In the genomic region with DNA sequence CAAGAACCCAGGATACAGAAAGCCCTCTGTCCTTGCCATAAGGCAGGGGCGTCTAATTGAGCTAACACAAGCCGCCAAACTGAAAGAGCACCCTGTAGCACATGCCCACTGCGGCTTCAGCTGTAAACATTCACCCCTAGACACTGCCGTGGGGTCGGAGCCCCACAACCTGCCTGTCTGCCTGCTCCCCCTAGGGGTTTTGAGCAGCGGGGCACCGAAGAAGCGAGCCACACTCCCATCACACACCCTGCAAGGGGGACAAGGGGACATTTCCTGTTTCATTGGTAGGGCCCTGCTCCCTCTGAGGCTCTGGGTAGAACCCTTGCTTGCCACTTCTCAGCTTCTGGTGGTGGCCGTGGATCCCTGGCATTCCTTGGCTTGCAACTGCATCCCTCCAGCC, we compare ENCODE assay signal across 11 cellular contexts. TPM values are rescaled to one million over a fixed set of nuclear protein-coding genes. Genes with fewer than 3 reads are reported as not detected.
DNase-seq lines count a peak whose midpoint lies in the region; ATAC-seq and TF ChIP-seq lines count a peak whose summit lies in the region.
"Had no signal": no experiment of that assay in that cellular context is flagged by ENCODE, and none has a peak within 500 bp of the region (broad histone marks: within the 10 kb centered on the region; RNA-seq: fewer than 3 reads in every experiment).

No MANE protein-coding gene starts in this region.

- ATAC-seq in HG03095 (IDR thresholded peaks at IDR 0.05; ENCODE audit: unreplicated experiment) (no peak), GM18861 (IDR thresholded peaks at IDR 0.05; ENCODE audit: unreplicated experiment) (no peak)

- H3K36me3 Mint-ChIP-seq in progenitor cell of endocrine pancreas (ENCODE audit: insufficient read depth), result no peaks in the 10 kb centered on the region

- H3K9me3 Mint-ChIP-seq in progenitor cell of endocrine pancreas (ENCODE audit: low read depth), result no peaks in the 10 kb centered on the region
- H3K9me3 Mint-ChIP-seq: activated naive CD4-positive, alpha-beta T cell treated with anti-CD3 and anti-CD28 coated beads for 36 hours had no signal

- no peak overlapping the region for H3K27ac Mint-ChIP-seq in progenitor cell of endocrine pancreas
- H3K27ac Mint-ChIP-seq: activated naive CD4-positive, alpha-beta T cell treated with anti-CD3 and anti-CD28 coated beads for 36 hours had no signal

- peak; percentile 14 for DNase-seq in NCI-H82 (lab: John Stamatoyannopoulos, UW)
- no peak for DNase-seq in NCI-H82 treated with DMSO at 0.1 percent for 48 hours (lab: John Stamatoyannopoulos, UW; ENCODE audit: unreplicated experiment)
- peak; percentile 23 for DNase-seq in NB4 (ENCODE audit: low read depth)
- no peak for DNase-seq in choroid plexus epithelial cell (ENCODE audit: low read depth)
- DNase-seq in progenitor cell of endocrine pancreas (ENCODE audit: low spot score, unreplicated experiment), result no peak
- no peak for DNase-seq in foreskin melanocyte
- DNase-seq: activated naive CD4-positive, alpha-beta T cell treated with anti-CD3 and anti-CD28 coated beads for 36 hours; EL; T1000 had no signal

- no peak for TF ChIP-seq POLR2A in NB4 (IDR thresholded peaks at IDR 0.05; ENCODE audit: extremely low read depth, insufficient read length)

- H3K4me3 Mint-ChIP-seq in progenitor cell of endocrine pancreas (ENCODE audit: low read depth), result no peak overlapping the region
- H3K4me3 Mint-ChIP-seq: activated naive CD4-positive, alpha-beta T cell treated with anti-CD3 and anti-CD28 coated beads for 36 hours had no signal

- H3K27me3 Mint-ChIP-seq in progenitor cell of endocrine pancreas, result no peaks in the 10 kb centered on the region

- TF ChIP-seq CTCF in NB4 (IDR thresholded peaks at IDR 0.05; ENCODE audit: low read depth, low read length) (peak; percentile 50), choroid plexus epithelial cell (conservative IDR thresholded peaks at IDR 0.05; ENCODE audit: low read depth, low read length) (peak; percentile 13), progenitor cell of endocrine pancreas (IDR thresholded peaks at IDR 0.05; ENCODE audit: unreplicated experiment) (peak; percentile 38)

- H3K4me3 ChIP-seq in NB4 (ENCODE audit: low read depth, low read length) (no peak overlapping the region), choroid plexus epithelial cell (ENCODE audit: low read depth, low read length) (no peak overlapping the region)

- peaks cover 4% of the 10 kb centered on the region for H3K4me1 Mint-ChIP-seq in progenitor cell of endocrine pancreas (ENCODE audit: low read depth)

RNA-seq across cellular contexts. Expression of a gene that starts 45.2 kb away (rescaled TPM):
- total RNA-seq in progenitor cell of endocrine pancreas, result 256 and 265 TPM in 2 replicates

Comparison
In these comparisons a context has a peak if more than half of its experiments do, and no peak if none do; other contexts are left out.
1. DNase-seq: peak in NCI-H82 (single experiment) and NB4 (single experiment); none in NCI-H82 treated with DMSO at 0.1 percent for 48 hours (single experiment), choroid plexus epithelial cell (single experiment), progenitor cell of endocrine pancreas (single experiment) and foreskin melanocyte (single experiment).
2. Peak in every context shown above with its lines, with median percentiles within 50 percentile points of each other: CTCF ChIP-seq.